ENCODE assay signal across 2 cellular contexts in the genomic region with DNA sequence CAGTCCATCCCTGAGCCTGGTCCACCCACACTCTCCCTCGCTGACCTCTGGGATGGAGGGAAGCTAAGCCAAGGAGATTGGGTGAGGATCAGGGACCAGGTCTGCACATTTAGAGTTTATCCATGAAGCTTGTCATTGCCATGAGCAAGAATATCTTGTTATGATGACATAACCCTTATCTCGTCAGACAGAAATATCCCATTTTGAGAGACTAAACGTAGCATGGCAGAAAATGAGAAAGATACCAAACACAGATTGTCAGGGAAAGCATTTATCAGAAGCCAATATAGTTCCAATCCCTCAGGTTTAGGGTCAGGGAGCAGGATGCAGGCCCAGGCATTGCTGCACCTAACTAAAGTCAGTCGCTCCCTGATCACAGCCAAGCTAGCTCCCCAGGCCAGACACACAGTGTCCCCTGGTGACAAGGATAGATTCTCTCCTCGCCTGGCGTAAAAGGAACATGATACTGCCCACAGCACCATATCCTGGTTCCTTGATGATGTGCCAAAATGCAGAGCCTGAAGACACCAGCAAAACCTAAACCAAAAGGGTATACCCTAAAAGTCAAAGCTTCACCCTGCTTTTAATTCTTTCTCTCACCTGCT.
TF ChIP-seq lines count a peak whose summit lies in the region.

No MANE protein-coding gene starts in this region.

TF ChIP-seq in SK-N-SH, 30 proteins besides CTCF, POLR2A, EP300 and RAD21:
- TF ChIP-seq, protein P1, sequence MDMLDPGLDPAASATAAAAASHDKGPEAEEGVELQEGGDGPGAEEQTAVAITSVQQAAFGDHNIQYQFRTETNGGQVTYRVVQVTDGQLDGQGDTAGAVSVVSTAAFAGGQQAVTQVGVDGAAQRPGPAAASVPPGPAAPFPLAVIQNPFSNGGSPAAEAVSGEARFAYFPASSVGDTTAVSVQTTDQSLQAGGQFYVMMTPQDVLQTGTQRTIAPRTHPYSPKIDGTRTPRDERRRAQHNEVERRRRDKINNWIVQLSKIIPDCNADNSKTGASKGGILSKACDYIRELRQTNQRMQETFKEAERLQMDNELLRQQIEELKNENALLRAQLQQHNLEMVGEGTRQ (IDR thresholded peaks at IDR 0.05; ENCODE audit: borderline replicate concordance, low read depth, low read length): no peak
- TF ChIP-seq, protein P2, sequence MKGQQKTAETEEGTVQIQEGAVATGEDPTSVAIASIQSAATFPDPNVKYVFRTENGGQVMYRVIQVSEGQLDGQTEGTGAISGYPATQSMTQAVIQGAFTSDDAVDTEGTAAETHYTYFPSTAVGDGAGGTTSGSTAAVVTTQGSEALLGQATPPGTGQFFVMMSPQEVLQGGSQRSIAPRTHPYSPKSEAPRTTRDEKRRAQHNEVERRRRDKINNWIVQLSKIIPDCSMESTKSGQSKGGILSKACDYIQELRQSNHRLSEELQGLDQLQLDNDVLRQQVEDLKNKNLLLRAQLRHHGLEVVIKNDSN (IDR thresholded peaks at IDR 0.05; ENCODE audit: borderline replicate concordance, low read depth): no peak
- TF ChIP-seq FOXJ3 (CRISPR knock-in tag; IDR thresholded peaks at IDR 0.05) (peak; percentile 69), TCF12 (IDR thresholded peaks at IDR 0.05) (no peak), GATA2 (CRISPR knock-in tag; IDR thresholded peaks at IDR 0.05) (peak; percentile 64; the same call in 1 of the 2 replicates), CHD2 (IDR thresholded peaks at IDR 0.05; ENCODE audit: low read length, partially characterized antibody) (no peak), GABPA (IDR thresholded peaks at IDR 0.05; ENCODE audit: low read depth) (no peak), SMC3 (IDR thresholded peaks at IDR 0.05; ENCODE audit: low read depth, low read length) (peak; percentile 80), SIN3A (IDR thresholded peaks at IDR 0.05; ENCODE audit: borderline replicate concordance, low read depth, low read length) (no peak), YY1 (IDR thresholded peaks at IDR 0.05; ENCODE audit: low read depth) (no peak)

TF ChIP-seq in GM12891, 5 proteins besides CTCF, POLR2A, EP300 and RAD21:
- TF ChIP-seq TAF1 (IDR thresholded peaks at IDR 0.05; ENCODE audit: low read depth, low read length) (no peak), SPI1 (IDR thresholded peaks at IDR 0.05; ENCODE audit: low read depth, low read length) (no peak), POU2F2 (IDR thresholded peaks at IDR 0.05; ENCODE audit: low read depth, low read length) (no peak), POLR2AphosphoS5 (IDR thresholded peaks at IDR 0.05; ENCODE audit: low read depth, low read length) (no peak)
